13 cellular contexts compared by ENCODE assay signal in the genomic region with DNA sequence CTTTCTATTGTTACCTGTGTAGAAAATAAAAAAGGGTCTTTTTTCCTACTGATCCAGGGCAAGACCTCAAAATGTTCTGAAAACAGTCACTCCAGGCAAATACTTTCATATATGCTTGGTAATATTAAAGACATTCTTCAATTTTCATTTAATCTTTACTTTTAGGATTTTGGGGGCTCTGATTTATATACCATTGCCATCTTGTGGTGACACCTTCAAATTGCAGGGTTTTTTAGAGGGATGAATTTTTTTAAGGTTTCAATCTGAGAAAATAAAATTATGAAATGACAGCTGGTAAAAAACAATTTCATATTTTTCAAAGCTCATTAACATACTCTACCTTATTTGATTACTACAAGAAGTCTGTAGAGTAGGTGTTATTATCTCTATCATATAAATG. TPM values are rescaled to one million over a fixed set of nuclear protein-coding genes. Genes with fewer than 3 reads are reported as not detected.
DNase-seq lines count a peak whose midpoint lies in the region; ATAC-seq, FAIRE-seq and TF ChIP-seq lines count a peak whose summit lies in the region.
"Had no signal": no experiment of that assay in that cellular context is flagged by ENCODE, and none has a peak within 500 bp of the region (broad histone marks: within the 10 kb centered on the region; RNA-seq: fewer than 3 reads in every experiment).

No MANE protein-coding gene starts in this region.

- H3K4me2 ChIP-seq in H1 (ENCODE audit: insufficient read depth in 1 of 2, low read depth in 2 of 2, low read length in 2 of 2), result no peak overlapping the region
- H3K4me2 ChIP-seq in parathyroid adenoma (ENCODE audit: low read length), result no peak overlapping the region

- ATAC-seq in HG03280 (IDR thresholded peaks at IDR 0.05; ENCODE audit: unreplicated experiment) (no peak), HG02571 (IDR thresholded peaks at IDR 0.05; ENCODE audit: unreplicated experiment) (no peak), GM21515 (IDR thresholded peaks at IDR 0.05; ENCODE audit: unreplicated experiment) (no peak)
- ATAC-seq: activated CD4-positive, CD25-positive, alpha-beta regulatory T cell treated with anti-CD3 and anti-CD28 coated beads, Interleukin-2, amount 50 U/mL, for 24 hours had no signal

- no peak overlapping the region for H3K23ac ChIP-seq in H1 (ENCODE audit: insufficient read length)

- no peaks in the 10 kb centered on the region for H3K4me1 ChIP-seq in H1 (replicated peaks in 1 of 4; ENCODE audit: control insufficient read depth in 3 of 4, insufficient read depth in 4 of 4, low read length in 3 of 4)
- peaks cover 11% of the 10 kb centered on the region for H3K4me1 ChIP-seq in parathyroid adenoma
- H3K4me1 ChIP-seq: vagina had no signal

- H4K8ac ChIP-seq in H1 (ENCODE audit: extremely low read depth, insufficient read depth, low read length), result no peak overlapping the region

- H3K23me2 ChIP-seq in H1 (ENCODE audit: low read depth, low read length), result no peaks in the 10 kb centered on the region

- no peaks in the 10 kb centered on the region for H4K20me1 ChIP-seq in H1 (replicated peaks in 1 of 2; ENCODE audit: control insufficient read depth in 1 of 2, insufficient read depth in 2 of 2, low read length in 2 of 2)

- no peaks in the 10 kb centered on the region for H3K36me3 ChIP-seq in H7 (replicated peaks; ENCODE audit: control insufficient read depth, insufficient read depth, low read length)
- H3K36me3 ChIP-seq in H1 (ENCODE audit: control insufficient read depth in 2 of 4, insufficient read depth in 4 of 4, low read length in 3 of 4), result no peaks in the 10 kb centered on the region; a peak in 1 of 8 replicates
- no peaks in the 10 kb centered on the region for H3K36me3 ChIP-seq in parathyroid adenoma (ENCODE audit: control insufficient read depth, insufficient read depth, low read length)
- H3K36me3 ChIP-seq: vagina had no signal

- TF ChIP-seq EP300 in H1 (IDR thresholded peaks at IDR 0.05; ENCODE audit: borderline replicate concordance in 1 of 2, low read depth in 2 of 2, low read length in 2 of 2), result no peak

- no peak overlapping the region for H3K14ac ChIP-seq in H1 (ENCODE audit: insufficient read length)

- CTCF ChIA-PET in H1 (lab: Charles Lee; ENCODE audit: partially characterized antibody), result interaction anchor here (0.6 to 9.2 kb wide), 40 partner anchors 10 to 778 kb away, joined by 3 to 85 read pairs (median 4); no protein-coding TSS in a partner anchor

- H2AFZ ChIP-seq in H1 (ENCODE audit: low read length) (no peak overlapping the region), parathyroid adenoma (no peak overlapping the region)
- H2AFZ ChIP-seq: GM23248 had no signal

- no peak for FAIRE-seq in H1 (lab: Jason Lieb, UNC)

- TF ChIP-seq CTCF in NB4 (IDR thresholded peaks at IDR 0.05; ENCODE audit: low read depth, low read length) (peak; percentile 21), H1 (IDR thresholded peaks at IDR 0.05; ENCODE audit: control extremely low read depth in 1 of 3, insufficient read depth in 1 of 3, low read depth in 1 of 3, low read length in 3 of 3) (peak in 2 of 3 experiments; percentile 31 to 47; a peak in 2 of 4 replicates), parathyroid adenoma (IDR thresholded peaks at IDR 0.05) (peak; percentile 42)

- H2BK12ac ChIP-seq in H1 (ENCODE audit: low read depth, low read length), result no peak overlapping the region

- H3K4me3 ChIP-seq in H7 (ENCODE audit: insufficient read depth, low read depth, low read length) (no peak overlapping the region), NB4 (ENCODE audit: low read depth, low read length) (no peak overlapping the region), H1 (ENCODE audit: extremely low read depth in 1 of 4, insufficient read depth in 2 of 4, low read depth in 3 of 4, low read length in 4 of 4) (no peak overlapping the region), parathyroid adenoma (ENCODE audit: low read depth, low read length) (no peak overlapping the region)
- H3K4me3 ChIP-seq: GM23248, vagina had no signal

- H2BK15ac ChIP-seq in H1 (ENCODE audit: low read length), result no peak overlapping the region

- H3K9me3 ChIP-seq in H1 (ENCODE audit: insufficient read depth in 2 of 2, low read depth in 1 of 2, low read length in 1 of 2) (no peaks in the 10 kb centered on the region), parathyroid adenoma (ENCODE audit: control insufficient read depth, low read length) (no peaks in the 10 kb centered on the region)
- H3K9me3 ChIP-seq: vagina had no signal

- H3K18ac ChIP-seq in H1 (ENCODE audit: extremely low read depth, low read length), result no peak overlapping the region

- H2BK5ac ChIP-seq in H1 (ENCODE audit: low read depth, low read length), result no peak overlapping the region

- no peak overlapping the region for H4K5ac ChIP-seq in H1 (ENCODE audit: insufficient read length, low read depth, low read length)

- H3K9ac ChIP-seq in H1 (replicated peaks in 1 of 4; ENCODE audit: extremely low read depth in 1 of 4, low read depth in 3 of 4, low read length in 3 of 4) (no peak overlapping the region), parathyroid adenoma (no peak overlapping the region)
- H3K9ac ChIP-seq: GM23248 had no signal

- peak in 1 of 2 experiments; percentile 57; a peak in 3 of 4 replicates for TF ChIP-seq RAD21 in H1 (IDR thresholded peaks at IDR 0.05 in 1 of 2, conservative IDR thresholded peaks at IDR 0.05 in 1 of 2; ENCODE audit: low read depth in 2 of 2, low read length in 2 of 2)

- no peak overlapping the region for H4K91ac ChIP-seq in H1 (replicated peaks; ENCODE audit: insufficient read length, low read length)

- TF ChIP-seq POLR2A in NB4 (IDR thresholded peaks at IDR 0.05; ENCODE audit: extremely low read depth, insufficient read length) (no peak), H1 (IDR thresholded peaks at IDR 0.05; ENCODE audit: control extremely low read depth in 1 of 2, low read depth in 2 of 2, low read length in 2 of 2) (no peak)

- H2AK5ac ChIP-seq in H1 (ENCODE audit: low read depth, low read length), result no peak overlapping the region

- H3K4ac ChIP-seq in H1 (replicated peaks; ENCODE audit: insufficient read length, low read depth, low read length), result no peak overlapping the region

- DNase-seq in H7 (peak; percentile 54), NB4 (ENCODE audit: low read depth) (peak; percentile 2), H1 (ENCODE audit: low read depth in 1 of 2, low spot score in 2 of 2) (no peak)
- DNase-seq: GM23248; hippocampal formation; NCI-H2107; stimulated activated naive CD4-positive, alpha-beta T cell had no signal

- H3K79me2 ChIP-seq in H1 (ENCODE audit: control insufficient read depth in 1 of 2, insufficient read depth in 2 of 2, low read length in 2 of 2), result no peaks in the 10 kb centered on the region
- H3K79me2 ChIP-seq in parathyroid adenoma, result peaks cover 6% of the 10 kb centered on the region

- H2BK120ac ChIP-seq in H1 (replicated peaks; ENCODE audit: low read depth, low read length), result no peak overlapping the region

- no peaks in the 10 kb centered on the region for H3K79me1 ChIP-seq in H1 (ENCODE audit: low read depth, low read length)

- POLR2A ChIA-PET in H1 (lab: Charles Lee; ENCODE audit: partially characterized antibody), result no interaction called here

- no peak overlapping the region for H3K27ac ChIP-seq in H1 (ENCODE audit: low read depth, low read length)
- no peak overlapping the region for H3K27ac ChIP-seq in parathyroid adenoma
- H3K27ac ChIP-seq: GM23248, vagina had no signal

- H2BK20ac ChIP-seq in H1 (ENCODE audit: low read length), result no peak overlapping the region

- H3K27me3 ChIP-seq in H7 (ENCODE audit: control insufficient read depth, insufficient read depth, low read length) (peaks cover 2% of the 10 kb centered on the region; the same call in 1 of the 2 replicates), H1 (replicated peaks in 1 of 4; ENCODE audit: control insufficient read depth in 3 of 4, extremely low read depth in 1 of 4, insufficient read depth in 3 of 4, low read length in 3 of 4) (no peaks in the 10 kb centered on the region; a peak in 2 of 7 replicates), parathyroid adenoma (ENCODE audit: control insufficient read depth, insufficient read depth, low read length) (no peaks in the 10 kb centered on the region)
- H3K27me3 ChIP-seq: vagina had no signal

- H3K56ac ChIP-seq in H1 (replicated peaks; ENCODE audit: insufficient read length, low read depth, low read length), result no peak overlapping the region

TF ChIP-seq in H1, 55 proteins besides CTCF, POLR2A, EP300 and RAD21:
- no peak for TF ChIP-seq KDM4A (IDR thresholded peaks at IDR 0.05; ENCODE audit: low read depth, low read length, severe bottlenecking)
- no peak for TF ChIP-seq SP4 (IDR thresholded peaks at IDR 0.05; ENCODE audit: low read length)
- TF ChIP-seq, protein P1, sequence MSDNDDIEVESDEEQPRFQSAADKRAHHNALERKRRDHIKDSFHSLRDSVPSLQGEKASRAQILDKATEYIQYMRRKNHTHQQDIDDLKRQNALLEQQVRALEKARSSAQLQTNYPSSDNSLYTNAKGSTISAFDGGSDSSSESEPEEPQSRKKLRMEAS (IDR thresholded peaks at IDR 0.05), result no peak
- no peak for TF ChIP-seq GTF2F1 (IDR thresholded peaks at IDR 0.05; ENCODE audit: borderline replicate concordance, low read depth, low read length)
- TF ChIP-seq NRF1 (IDR thresholded peaks at IDR 0.05; ENCODE audit: low read depth, low read length), result no peak
- no peak for TF ChIP-seq SIN3A (conservative IDR thresholded peaks at IDR 0.05 in 1 of 2, IDR thresholded peaks at IDR 0.05 in 1 of 2; ENCODE audit: low read depth in 1 of 2, low read length in 2 of 2)
- no peak for TF ChIP-seq SP1 (IDR thresholded peaks at IDR 0.05; ENCODE audit: low read depth, low read length)

RNA-seq across cellular contexts. Expression of a gene that starts 26.8 kb away (rescaled TPM):
- 2.2 and 2.7 TPM in 2 replicates for total RNA-seq in H7 (2014; rRNA removed; shearing (Covaris generic))
- 2.1 and 3.2 TPM in 2 replicates for total RNA-seq in H1 (2021; fragmentation: NEBNext Ultra II Directional; extraction: Animal tissue kit (Norgen Biotek cat#: 25700))
- 3.3 and 3.7 TPM in 2 replicates for polyA plus RNA-seq in H1 (2011; rRNA removed)
- polyA plus RNA-seq in H1 (2011; cell fraction: cytosol; rRNA removed), result 2.8 TPM
- polyA plus RNA-seq in H1 (2011; cell fraction: nucleus; rRNA removed), result 2.9 TPM
- 2.9 to 3.8 TPM (median 3.2 TPM) in 4 replicates for polyA plus RNA-seq in H1 (2012, experiment 1 of 2)
- 2.2 TPM for polyA plus RNA-seq in H1 (2012, experiment 2 of 2)
- polyA plus RNA-seq in H1 (2013, experiment 1 of 2), result 1.2 TPM
- 1.3 TPM for polyA plus RNA-seq in H1 (2013, experiment 2 of 2)
- 5.5 and 5.9 TPM in 2 replicates for polyA minus RNA-seq in H1 (2011; rRNA and poly(A)+ RNA removed)
- polyA minus RNA-seq in H1 (2011; cell fraction: cytosol; rRNA and poly(A)+ RNA removed), result 3.2 TPM
- polyA minus RNA-seq in H1 (2011; cell fraction: nucleus; rRNA and poly(A)+ RNA removed), result 4.1 TPM
- polyA plus RNA-seq: GM23248 had no signal

Comparison
In these comparisons a context has a peak if more than half of its experiments do, and no peak if none do; other contexts are left out.
1. DNase-seq: peak in H7 (single experiment) and NB4 (single experiment); none in H1 (0 of 2).
2. Peak in every context shown above with its lines, with median percentiles within 50 percentile points of each other: CTCF ChIP-seq.